Comparison of ENCODE assay signal across 32 cellular contexts in the genomic region with DNA sequence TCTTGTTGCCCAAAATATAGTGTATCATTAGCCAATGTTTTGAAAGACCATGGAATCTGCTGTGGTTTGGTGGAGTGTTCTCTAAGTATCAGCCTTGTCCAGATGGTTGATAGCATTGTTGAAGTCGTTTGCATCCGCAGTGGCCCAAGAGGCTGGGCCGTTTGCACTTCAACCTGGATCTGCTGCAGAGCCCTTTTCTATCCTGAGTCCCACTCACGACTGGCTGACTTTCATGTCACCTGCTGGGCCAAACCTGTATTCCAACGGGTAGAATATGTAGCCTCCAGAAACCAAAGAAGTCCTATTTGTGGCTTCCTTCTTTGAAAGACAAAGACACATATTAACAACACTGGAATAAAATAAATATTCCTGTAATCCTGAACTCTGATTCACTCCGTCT.
"Had no signal": no experiment of that assay in that cellular context is flagged by ENCODE, and none has a peak within 500 bp of the region (broad histone marks: within the 10 kb centered on the region; RNA-seq: fewer than 3 reads in every experiment).

No MANE protein-coding gene starts in this region.

- ATAC-seq: activated CD4-positive, CD25-positive, alpha-beta regulatory T cell treated with anti-CD3 and anti-CD28 coated beads, Interleukin-2, amount 50 U/mL, for 24 hours; activated CD8-positive, alpha-beta memory T cell treated with anti-CD3 and anti-CD28 coated beads, Interleukin-2, amount 10 ng/mL, durations not matched to agents 7 days and 5 days; activated CD8-positive, alpha-beta T cell treated with anti-CD3 and anti-CD28 coated beads, Interleukin-2, amount 10 ng/mL, durations not matched to agents 7 days and 5 days; activated naive CD8-positive, alpha-beta T cell treated with anti-CD3 and anti-CD28 coated beads, Interleukin-2, amount 50 U/mL, for 24 hours; body of pancreas; heart left ventricle; T-helper 17 cell had no signal

- H3K27ac Mint-ChIP-seq: activated B cell treated with CpG ODN at 0.5 μM for 24 hours; activated CD4-positive, alpha-beta memory T cell treated with anti-CD3 and anti-CD28 coated beads for 36 hours; activated CD4-positive, alpha-beta T cell treated with anti-CD3 and anti-CD28 coated beads, Interleukin-2, amount 10 ng/mL, durations not matched to agents 24 days and 14 days; activated CD8-positive, alpha-beta memory T cell treated with anti-CD3 and anti-CD28 coated beads, Interleukin-2, amount 10 ng/mL, durations not matched to agents 7 days and 5 days; activated CD8-positive, alpha-beta T cell treated with anti-CD3 and anti-CD28 coated beads, Interleukin-2, amount 10 ng/mL, durations not matched to agents 7 days and 5 days; activated naive CD4-positive, alpha-beta T cell treated with anti-CD3 and anti-CD28 coated beads for 36 hours; activated naive CD4-positive, alpha-beta T cell treated with anti-CD3 and anti-CD28 coated beads, Interleukin-2, amount 50 U/mL, for 24 hours; activated naive CD8-positive, alpha-beta T cell treated with anti-CD3 and anti-CD28 coated beads for 36 hours; activated naive CD8-positive, alpha-beta T cell treated with anti-CD3 and anti-CD28 coated beads, Interleukin-2, amount 50 U/mL, for 24 hours; activated T-helper 1 cell treated with anti-CD3 and anti-CD28 coated beads, Interleukin-12 subunit alpha, Interleukin-12 subunit beta, Interleukin-2, Interleukin-4 antibody, amounts not matched to agents 30 ng/mL and 10 ng/mL and 1 ng/mL, durations not matched to agents 14 hours and 24 hours and 36 hours; activated T-helper 2 cell treated with anti-CD3 and anti-CD28 coated beads, Interferon-gamma antibody, Interleukin-2, Interleukin-4, amounts not matched to agents 10 μg/mL and 5 μg/mL and 100 μg/mL, durations not matched to agents 14 hours and 24 hours and 36 hours; dendritic cell treated with granulocyte-macrophage colony-stimulating factor and Interleukin-4, amounts not matched to agents 40 ng/mL and 50 ng/mL, for 4 days; T-helper 17 cell; T-helper 2 cell treated with Interferon-gamma antibody and Interleukin-4, amounts not matched to agents 5 μg/mL and 100 μg/mL, for 36 hours had no signal

- DNase-seq: activated B cell treated with CpG ODN at 0.5 μM for 24 hours; activated CD4-positive, alpha-beta memory T cell treated with anti-CD3 and anti-CD28 coated beads for 36 hours; activated CD4-positive, alpha-beta T cell treated with anti-CD3 and anti-CD28 coated beads, Interleukin-2, amount 10 ng/mL, durations not matched to agents 24 days and 14 days; activated CD8-positive, alpha-beta memory T cell treated with anti-CD3 and anti-CD28 coated beads, Interleukin-2, amount 10 ng/mL, durations not matched to agents 7 days and 5 days; activated CD8-positive, alpha-beta memory T cell treated with anti-CD3 and anti-CD28 coated beads, Interleukin-2, amount 50 U/mL, for 4 hours; activated CD8-positive, alpha-beta T cell treated with anti-CD3 and anti-CD28 coated beads, Interleukin-2, amount 10 ng/mL, durations not matched to agents 7 days and 5 days; activated effector memory CD4-positive, alpha-beta T cell treated with anti-CD3 and anti-CD28 coated beads, Interleukin-2, amount 50 U/mL, for 16 hours; activated naive CD4-positive, alpha-beta T cell treated with anti-CD3 and anti-CD28 coated beads for 36 hours; activated naive CD8-positive, alpha-beta T cell treated with anti-CD3 and anti-CD28 coated beads for 36 hours; activated naive CD8-positive, alpha-beta T cell treated with anti-CD3 and anti-CD28 coated beads, Interleukin-2, amount 50 U/mL, for 24 hours; activated T-cell treated with anti-CD3 and anti-CD28 coated beads, Interleukin-2, amount 50 U/mL, for 1 hour; activated T-cell treated with anti-CD3 and anti-CD28 coated beads, Interleukin-2, amount 50 U/mL, for 48 hours; adrenal gland; amygdala; body of pancreas; central memory CD4-positive, alpha-beta T cell; cerebellar nuclear complex; dorsolateral prefrontal cortex; effector memory CD4-positive, alpha-beta T cell; erythroblast; glutamatergic neuron; heart left ventricle; T-helper 1 cell; T-helper 17 cell; T1000; WERI-Rb-1 had no signal

- H3K4me3 Mint-ChIP-seq: activated B cell treated with CpG ODN at 0.5 μM for 24 hours; activated CD4-positive, alpha-beta memory T cell treated with anti-CD3 and anti-CD28 coated beads for 36 hours; activated CD4-positive, alpha-beta T cell treated with anti-CD3 and anti-CD28 coated beads, Interleukin-2, amount 10 ng/mL, durations not matched to agents 24 days and 14 days; activated CD8-positive, alpha-beta memory T cell treated with anti-CD3 and anti-CD28 coated beads, Interleukin-2, amount 10 ng/mL, durations not matched to agents 7 days and 5 days; activated CD8-positive, alpha-beta T cell treated with anti-CD3 and anti-CD28 coated beads, Interleukin-2, amount 10 ng/mL, durations not matched to agents 7 days and 5 days; activated naive CD4-positive, alpha-beta T cell treated with anti-CD3 and anti-CD28 coated beads for 36 hours; activated naive CD4-positive, alpha-beta T cell treated with anti-CD3 and anti-CD28 coated beads, Interleukin-2, amount 50 U/mL, for 24 hours; activated naive CD8-positive, alpha-beta T cell treated with anti-CD3 and anti-CD28 coated beads for 36 hours; activated naive CD8-positive, alpha-beta T cell treated with anti-CD3 and anti-CD28 coated beads, Interleukin-2, amount 50 U/mL, for 24 hours; activated T-helper 1 cell treated with anti-CD3 and anti-CD28 coated beads, Interleukin-12 subunit alpha, Interleukin-12 subunit beta, Interleukin-2, Interleukin-4 antibody, amounts not matched to agents 30 ng/mL and 10 ng/mL and 1 ng/mL, durations not matched to agents 14 hours and 24 hours and 36 hours; dendritic cell treated with granulocyte-macrophage colony-stimulating factor and Interleukin-4, amounts not matched to agents 40 ng/mL and 50 ng/mL, for 4 days; T-helper 17 cell; T-helper 2 cell treated with Interferon-gamma antibody and Interleukin-4, amounts not matched to agents 5 μg/mL and 100 μg/mL, for 36 hours had no signal

- H3K9me3 Mint-ChIP-seq: activated naive CD4-positive, alpha-beta T cell treated with anti-CD3 and anti-CD28 coated beads, Interleukin-2, amount 50 U/mL, for 24 hours; activated naive CD8-positive, alpha-beta T cell treated with anti-CD3 and anti-CD28 coated beads for 36 hours; dendritic cell treated with granulocyte-macrophage colony-stimulating factor and Interleukin-4, amounts not matched to agents 40 ng/mL and 50 ng/mL, for 4 days had no signal

- H3K27me3 Mint-ChIP-seq: activated CD4-positive, alpha-beta T cell treated with anti-CD3 and anti-CD28 coated beads, Interleukin-2, amount 10 ng/mL, durations not matched to agents 24 days and 14 days; activated CD8-positive, alpha-beta memory T cell treated with anti-CD3 and anti-CD28 coated beads, Interleukin-2, amount 10 ng/mL, durations not matched to agents 7 days and 5 days; activated naive CD8-positive, alpha-beta T cell treated with anti-CD3 and anti-CD28 coated beads, Interleukin-2, amount 50 U/mL, for 24 hours; T-helper 17 cell had no signal

- H3K4me1 Mint-ChIP-seq: activated CD4-positive, alpha-beta T cell treated with anti-CD3 and anti-CD28 coated beads, Interleukin-2, amount 10 ng/mL, durations not matched to agents 24 days and 14 days; activated CD8-positive, alpha-beta memory T cell treated with anti-CD3 and anti-CD28 coated beads, Interleukin-2, amount 10 ng/mL, durations not matched to agents 7 days and 5 days; activated naive CD4-positive, alpha-beta T cell treated with anti-CD3 and anti-CD28 coated beads, Interleukin-2, amount 50 U/mL, for 24 hours; activated naive CD8-positive, alpha-beta T cell treated with anti-CD3 and anti-CD28 coated beads for 36 hours; T-helper 17 cell had no signal
